8 cellular contexts compared by ENCODE assay signal in genomic region chr3:13648060-13648743, GRCh38.
DNase-seq lines count a peak whose midpoint lies in the region; ATAC-seq and TF ChIP-seq lines count a peak whose summit lies in the region.

No MANE protein-coding gene starts in this region.

- no peaks in the 10 kb centered on the region for H3K36me3 ChIP-seq in Panc1 (ENCODE audit: control insufficient read depth, insufficient read depth, low read length)
- H3K36me3 ChIP-seq in stomach, result no peaks in the 10 kb centered on the region

- POLR2A ChIA-PET in Panc1 (lab: Charles Lee), result no interaction called here

- no peak overlapping the region for H3K4me3 Mint-ChIP-seq in activated T-helper 1 cell treated with anti-CD3 and anti-CD28 coated beads, Interleukin-12 subunit alpha, Interleukin-12 subunit beta, Interleukin-2, Interleukin-4 antibody, amounts not matched to agents 30 ng/mL and 10 ng/mL and 1 ng/mL, durations not matched to agents 14 hours and 24 hours and 36 hours
- H3K4me3 Mint-ChIP-seq in neural crest cell, result no peak overlapping the region

- H3K27me3 ChIP-seq in Panc1 (ENCODE audit: control insufficient read depth, insufficient read depth, low read length) (no peaks in the 10 kb centered on the region), stomach (peaks cover 0 to 21% (median 18%) of the 10 kb centered on the region in 3 donors)

- H3K27ac ChIP-seq in Panc1 (ENCODE audit: low read length) (no peak overlapping the region), stomach (no peak overlapping the region)

- no peak for TF ChIP-seq EP300 in stomach (IDR thresholded peaks at IDR 0.05)

- H3K4me1 ChIP-seq in Panc1 (ENCODE audit: control insufficient read depth, insufficient read depth, low read length), result no peaks in the 10 kb centered on the region; the same call in 1 of the 2 replicates
- peaks cover 5 to 24% (median 22%) of the 10 kb centered on the region in 4 donors for H3K4me1 ChIP-seq in stomach

- H3K4me3 ChIP-seq in Panc1 (ENCODE audit: low read depth in 2 of 2, low read length in 2 of 2) (no peak overlapping the region), fibroblast of pulmonary artery (replicated peaks; ENCODE audit: low read depth, low read length) (no peak overlapping the region), stomach (no peak overlapping the region)

- H3K9me3 ChIP-seq in Panc1 (ENCODE audit: control insufficient read depth, insufficient read depth, low read depth, low read length) (no peaks in the 10 kb centered on the region), stomach (no peaks in the 10 kb centered on the region)

- WGBS in stomach, 5 donors, result 2 to 4% (median 3%) methylated on average over 10 to 16 of the region's 16 CpGs

- CTCF ChIA-PET in Panc1 (lab: Charles Lee), result interaction anchor here (0.7 to 2.0 kb wide), 6 partner anchors 145 to 232 kb away, joined by 3 to 44 read pairs (median 8); partner anchors contain the start of gene WNT7A

- DNase-seq in NCI-H1436 (lab: John Stamatoyannopoulos, UW), result peak; percentile 22
- DNase-seq in NCI-H1436 treated with DMSO at 0.1 percent for 48 hours (lab: John Stamatoyannopoulos, UW), result no peak
- peak; percentile 35 for DNase-seq in HS-5 (ENCODE audit: low read depth)
- peak; percentile 47 for DNase-seq in Panc1 (ENCODE audit: low read depth, low spot score)
- DNase-seq in activated T-helper 1 cell treated with anti-CD3 and anti-CD28 coated beads, Interleukin-12 subunit alpha, Interleukin-12 subunit beta, Interleukin-2, Interleukin-4 antibody, amounts not matched to agents 30 ng/mL and 10 ng/mL and 1 ng/mL, durations not matched to agents 14 hours and 24 hours and 36 hours (ENCODE audit: low spot score), result peak; percentile 57
- DNase-seq in fibroblast of pulmonary artery (ENCODE audit: low read depth), result peak; percentile 84
- peak; percentile 94 for DNase-seq in neural crest cell (ENCODE audit: low read depth, low spot score)
- peak; percentile 81 for DNase-seq in stomach

- BruUV-seq in Panc1 (replicated peaks; lab: Mats Ljungman, UMichigan), result no TSS peak

- in situ Hi-C loops in Panc1 (cut with HindIII; ENCODE audit: low pct_unique_long_range_greater_than_20kb, low sequenced_read_pairs), result no loop called here

- TF ChIP-seq CTCF in Panc1 (IDR thresholded peaks at IDR 0.05) (peak; percentile 95), fibroblast of pulmonary artery (IDR thresholded peaks at IDR 0.05; ENCODE audit: low read length, missing control alignments) (peak; percentile 98), neural crest cell (conservative IDR thresholded peaks at IDR 0.05) (peak; percentile 99), stomach (IDR thresholded peaks at IDR 0.05) (peak in 5 of 7 experiments; percentile 88 to 92 (median 91))

- peaks cover 6% of the 10 kb centered on the region for H3K4me1 Mint-ChIP-seq in activated T-helper 1 cell treated with anti-CD3 and anti-CD28 coated beads, Interleukin-12 subunit alpha, Interleukin-12 subunit beta, Interleukin-2, Interleukin-4 antibody, amounts not matched to agents 30 ng/mL and 10 ng/mL and 1 ng/mL, durations not matched to agents 14 hours and 24 hours and 36 hours (ENCODE audit: low read depth)
- peaks cover 20% of the 10 kb centered on the region for H3K4me1 Mint-ChIP-seq in neural crest cell

- no peaks in the 10 kb centered on the region for H3K36me3 Mint-ChIP-seq in activated T-helper 1 cell treated with anti-CD3 and anti-CD28 coated beads, Interleukin-12 subunit alpha, Interleukin-12 subunit beta, Interleukin-2, Interleukin-4 antibody, amounts not matched to agents 30 ng/mL and 10 ng/mL and 1 ng/mL, durations not matched to agents 14 hours and 24 hours and 36 hours (ENCODE audit: low read depth)
- H3K36me3 Mint-ChIP-seq in neural crest cell (ENCODE audit: low read depth), result no peaks in the 10 kb centered on the region

- TF ChIP-seq POLR2A in stomach (IDR thresholded peaks at IDR 0.05), result no peak

- H3K9me3 Mint-ChIP-seq in activated T-helper 1 cell treated with anti-CD3 and anti-CD28 coated beads, Interleukin-12 subunit alpha, Interleukin-12 subunit beta, Interleukin-2, Interleukin-4 antibody, amounts not matched to agents 30 ng/mL and 10 ng/mL and 1 ng/mL, durations not matched to agents 14 hours and 24 hours and 36 hours, result no peaks in the 10 kb centered on the region
- H3K9me3 Mint-ChIP-seq in neural crest cell, result no peaks in the 10 kb centered on the region

- H3K27ac Mint-ChIP-seq in activated T-helper 1 cell treated with anti-CD3 and anti-CD28 coated beads, Interleukin-12 subunit alpha, Interleukin-12 subunit beta, Interleukin-2, Interleukin-4 antibody, amounts not matched to agents 30 ng/mL and 10 ng/mL and 1 ng/mL, durations not matched to agents 14 hours and 24 hours and 36 hours, result no peak overlapping the region
- H3K27ac Mint-ChIP-seq in neural crest cell (ENCODE audit: unreplicated experiment), result peak overlapping the region; percentile 57

- intact Hi-C loops in Panc1 (cut with micrococcal nuclease; ENCODE audit: unreplicated experiment), result loop anchor here (1.0 kb wide), 1 partner anchor 152 kb away; no protein-coding TSS in a partner anchor
- intact Hi-C loops in activated T-helper 1 cell treated with anti-CD3 and anti-CD28 coated beads, Interleukin-12 subunit alpha, Interleukin-12 subunit beta, Interleukin-2, Interleukin-4 antibody, amounts not matched to agents 30 ng/mL and 10 ng/mL and 1 ng/mL, durations not matched to agents 14 hours and 24 hours and 36 hours (cut with micrococcal nuclease), result loop anchor here (1.0 kb wide), 2 partner anchors 152 to 556 kb away; no protein-coding TSS in a partner anchor
- intact Hi-C loops in stomach (cut with DNase I; ENCODE audit: low total_unique reads), result loop anchor here (5.0 kb wide), 1 partner anchor 151 kb away; no protein-coding TSS in a partner anchor

- peak; percentile 84 for ATAC-seq in Panc1

- H3K27me3 Mint-ChIP-seq in activated T-helper 1 cell treated with anti-CD3 and anti-CD28 coated beads, Interleukin-12 subunit alpha, Interleukin-12 subunit beta, Interleukin-2, Interleukin-4 antibody, amounts not matched to agents 30 ng/mL and 10 ng/mL and 1 ng/mL, durations not matched to agents 14 hours and 24 hours and 36 hours (ENCODE audit: insufficient read depth), result peaks cover 46% of the 10 kb centered on the region
- H3K27me3 Mint-ChIP-seq in neural crest cell (ENCODE audit: low read depth), result peaks cover 15% of the 10 kb centered on the region
